7 cellular contexts compared by ENCODE assay signal in the genomic region with DNA sequence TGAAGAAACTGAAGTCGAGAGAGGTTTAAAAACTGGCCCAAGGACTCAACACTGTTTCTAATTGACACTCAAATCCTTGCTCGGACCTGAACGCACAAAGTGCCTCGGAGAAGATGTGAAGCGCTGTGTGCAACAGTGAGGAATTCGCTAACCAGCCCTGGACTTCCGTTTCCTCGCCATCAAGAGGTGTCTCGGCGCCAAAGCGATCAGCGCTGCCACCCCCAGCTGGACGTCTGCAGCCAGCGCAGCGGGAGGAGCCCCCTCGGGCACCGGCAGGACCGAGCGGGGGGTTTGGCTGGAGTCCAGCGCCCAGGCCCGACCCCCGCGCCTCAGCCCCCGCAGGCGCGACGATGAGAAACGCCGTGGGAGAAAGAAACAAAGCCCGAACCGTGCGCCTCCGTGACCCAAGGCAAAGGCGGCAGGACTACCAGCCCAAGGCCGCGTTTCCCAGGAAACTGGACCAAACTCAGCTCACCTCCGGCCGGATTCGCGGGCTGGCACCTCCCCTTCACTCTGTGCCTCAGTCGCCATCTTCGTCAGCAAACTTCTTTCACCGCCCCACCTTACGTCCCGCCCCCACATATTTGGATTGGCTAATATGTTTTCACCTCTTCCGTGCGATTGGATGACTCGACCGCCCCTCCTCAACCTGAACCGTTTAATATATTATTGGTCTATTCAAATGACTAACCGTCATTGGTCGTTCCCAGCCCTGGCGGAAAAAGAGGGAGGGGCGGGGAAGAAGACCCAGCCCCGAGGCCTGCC. TPM values are rescaled to one million over a fixed set of nuclear protein-coding genes. Genes with fewer than 3 reads are reported as not detected.
DNase-seq lines count a peak whose midpoint lies in the region; ATAC-seq and TF ChIP-seq lines count a peak whose summit lies in the region.

A gene with protein sequence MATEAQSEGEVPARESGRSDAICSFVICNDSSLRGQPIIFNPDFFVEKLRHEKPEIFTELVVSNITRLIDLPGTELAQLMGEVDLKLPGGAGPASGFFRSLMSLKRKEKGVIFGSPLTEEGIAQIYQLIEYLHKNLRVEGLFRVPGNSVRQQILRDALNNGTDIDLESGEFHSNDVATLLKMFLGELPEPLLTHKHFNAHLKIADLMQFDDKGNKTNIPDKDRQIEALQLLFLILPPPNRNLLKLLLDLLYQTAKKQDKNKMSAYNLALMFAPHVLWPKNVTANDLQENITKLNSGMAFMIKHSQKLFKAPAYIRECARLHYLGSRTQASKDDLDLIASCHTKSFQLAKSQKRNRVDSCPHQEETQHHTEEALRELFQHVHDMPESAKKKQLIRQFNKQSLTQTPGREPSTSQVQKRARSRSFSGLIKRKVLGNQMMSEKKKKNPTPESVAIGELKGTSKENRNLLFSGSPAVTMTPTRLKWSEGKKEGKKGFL (minus strand): TSS at position 541 of the 765 bp plus-strand sequence. CDS start 10 bp downstream, at position 531.

- H3K9me3 ChIP-seq in hepatocyte (ENCODE audit: low read depth): no peaks in the 10 kb centered on the region

- peaks cover 36% of the 10 kb centered on the region for H3K79me2 ChIP-seq in hepatocyte

- peaks cover 4% of the 10 kb centered on the region for H3K4me1 ChIP-seq in hepatocyte (ENCODE audit: insufficient read depth)

- TF ChIP-seq CTCF in astrocyte of the spinal cord (IDR thresholded peaks at IDR 0.05; ENCODE audit: low read depth, low read length) (no peak), hepatocyte (IDR thresholded peaks at IDR 0.05; ENCODE audit: poor library complexity) (peak; percentile 27)

- ATAC-seq in GM18508 (IDR thresholded peaks at IDR 0.05; ENCODE audit: insufficient read depth, unreplicated experiment): peak; percentile 92
- peak; percentile 95 for ATAC-seq in HG03025 (IDR thresholded peaks at IDR 0.05; ENCODE audit: low FRiP score, unreplicated experiment)

- H3K27me3 ChIP-seq in hepatocyte: no peaks in the 10 kb centered on the region

- H3K36me3 ChIP-seq in hepatocyte (replicated peaks; ENCODE audit: insufficient read depth, low read depth): no peaks in the 10 kb centered on the region

- H3K9me2 ChIP-seq in hepatocyte (replicated peaks; ENCODE audit: insufficient read depth): no peaks in the 10 kb centered on the region

- DNase-seq in NCI-H2081 (lab: John Stamatoyannopoulos, UW) (peak; percentile 94 to 97), T1000 (lab: John Stamatoyannopoulos, UW) (peak; percentile 98), astrocyte of the spinal cord (ENCODE audit: low read depth, low spot score) (peak; percentile 99), hepatocyte (ENCODE audit: low spot score) (peak; percentile 98), renal cortical epithelial cell (ENCODE audit: low read depth) (peak; percentile 98)

- WGBS in hepatocyte (ENCODE audit: low lambda C conversion rate, missing lambda C conversion rate): 1% methylated on average over 53 of the region's 55 CpGs

- H3K27ac ChIP-seq in hepatocyte: peak within 1 kb of the TSS; percentile 93

- peak within 1 kb of the TSS; percentile 78 for H3K4me3 ChIP-seq in astrocyte of the spinal cord (ENCODE audit: low read depth, low read length)
- peak within 1 kb of the TSS; percentile 63 for H3K4me3 ChIP-seq in hepatocyte

- H4K20me1 ChIP-seq in hepatocyte (ENCODE audit: insufficient read depth, poor library complexity, severe bottlenecking): no peaks in the 10 kb centered on the region

- H3K4me2 ChIP-seq in hepatocyte: peak within 1 kb of the TSS; percentile 90

- peak within 1 kb of the TSS; percentile 60 for H2AFZ ChIP-seq in hepatocyte

- in situ Hi-C loops in astrocyte of the spinal cord (cut with HindIII; ENCODE audit: low sequenced_read_pairs): no loop called here

RNA-seq across cellular contexts. Expression of the gene that starts here (rescaled TPM):
- total RNA-seq in hepatocyte: 6.4 and 8.7 TPM in 2 replicates
- 2.7 and 5.0 TPM in 2 replicates for polyA plus RNA-seq in hepatocyte
- 3.2 and 3.6 TPM in 2 replicates for total RNA-seq in renal cortical epithelial cell

Comparison
In these comparisons a context has a peak if more than half of its experiments do, and no peak if none do; other contexts are left out.
1. Peak in every context shown above with its lines: DNase-seq, ATAC-seq, H3K4me3 ChIP-seq and H3K27ac ChIP-seq.